Comparison of ENCODE assay signal across 1 cellular context in genomic region chr12:55972906-55973597, GRCh38.
TF ChIP-seq lines count a peak whose summit lies in the region.

No MANE protein-coding gene starts in this region.

TF ChIP-seq in GM23338, 12 proteins besides CTCF, POLR2A, EP300 and RAD21 (continued from another document):
- TF ChIP-seq ZNF462 (CRISPR knock-in tag; IDR thresholded peaks at IDR 0.05) (no peak), STAT1 (IDR thresholded peaks at IDR 0.05; ENCODE audit: unreplicated experiment) (no peak), NANOG (IDR thresholded peaks at IDR 0.05; ENCODE audit: borderline replicate concordance) (no peak), CREB1 (CRISPR knock-in tag; IDR thresholded peaks at IDR 0.05; ENCODE audit: low read depth) (no peak)
- TF ChIP-seq, protein P1, sequence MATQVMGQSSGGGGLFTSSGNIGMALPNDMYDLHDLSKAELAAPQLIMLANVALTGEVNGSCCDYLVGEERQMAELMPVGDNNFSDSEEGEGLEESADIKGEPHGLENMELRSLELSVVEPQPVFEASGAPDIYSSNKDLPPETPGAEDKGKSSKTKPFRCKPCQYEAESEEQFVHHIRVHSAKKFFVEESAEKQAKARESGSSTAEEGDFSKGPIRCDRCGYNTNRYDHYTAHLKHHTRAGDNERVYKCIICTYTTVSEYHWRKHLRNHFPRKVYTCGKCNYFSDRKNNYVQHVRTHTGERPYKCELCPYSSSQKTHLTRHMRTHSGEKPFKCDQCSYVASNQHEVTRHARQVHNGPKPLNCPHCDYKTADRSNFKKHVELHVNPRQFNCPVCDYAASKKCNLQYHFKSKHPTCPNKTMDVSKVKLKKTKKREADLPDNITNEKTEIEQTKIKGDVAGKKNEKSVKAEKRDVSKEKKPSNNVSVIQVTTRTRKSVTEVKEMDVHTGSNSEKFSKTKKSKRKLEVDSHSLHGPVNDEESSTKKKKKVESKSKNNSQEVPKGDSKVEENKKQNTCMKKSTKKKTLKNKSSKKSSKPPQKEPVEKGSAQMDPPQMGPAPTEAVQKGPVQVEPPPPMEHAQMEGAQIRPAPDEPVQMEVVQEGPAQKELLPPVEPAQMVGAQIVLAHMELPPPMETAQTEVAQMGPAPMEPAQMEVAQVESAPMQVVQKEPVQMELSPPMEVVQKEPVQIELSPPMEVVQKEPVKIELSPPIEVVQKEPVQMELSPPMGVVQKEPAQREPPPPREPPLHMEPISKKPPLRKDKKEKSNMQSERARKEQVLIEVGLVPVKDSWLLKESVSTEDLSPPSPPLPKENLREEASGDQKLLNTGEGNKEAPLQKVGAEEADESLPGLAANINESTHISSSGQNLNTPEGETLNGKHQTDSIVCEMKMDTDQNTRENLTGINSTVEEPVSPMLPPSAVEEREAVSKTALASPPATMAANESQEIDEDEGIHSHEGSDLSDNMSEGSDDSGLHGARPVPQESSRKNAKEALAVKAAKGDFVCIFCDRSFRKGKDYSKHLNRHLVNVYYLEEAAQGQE (IDR thresholded peaks at IDR 0.05; ENCODE audit: unreplicated experiment) = no peak
